ENCODE assay signal across 20 cellular contexts in genomic region chr4:157983300-157983699, GRCh38.
DNase-seq lines count a peak whose midpoint lies in the region; ATAC-seq, FAIRE-seq and TF ChIP-seq lines count a peak whose summit lies in the region.
"Had no signal": no experiment of that assay in that cellular context is flagged by ENCODE, and none has a peak within 500 bp of the region (broad histone marks: within the 10 kb centered on the region; RNA-seq: fewer than 3 reads in every experiment).

No MANE protein-coding gene starts in this region.

- CTCF ChIA-PET in A673 (lab: Charles Lee) (no interaction called here), H1 (lab: Charles Lee; ENCODE audit: partially characterized antibody) (interaction anchor here (0.6 to 5.0 kb wide), 3 partner anchors 188 to 468 kb away, joined by 3 to 30 read pairs (median 8); no protein-coding TSS in a partner anchor)

- H2BK12ac ChIP-seq in H1 (ENCODE audit: low read depth, low read length): no peak overlapping the region

- POLR2A ChIA-PET in A673 (lab: Charles Lee; ENCODE audit: low non-redundant PET): no interaction called here
- POLR2A ChIA-PET in H1 (lab: Charles Lee; ENCODE audit: partially characterized antibody): no interaction called here

- no peak overlapping the region for H4K91ac ChIP-seq in H1 (replicated peaks; ENCODE audit: insufficient read length, low read length)

- H3K79me2 ChIP-seq in H1 (ENCODE audit: control insufficient read depth in 1 of 2, insufficient read depth in 2 of 2, low read length in 2 of 2): no peaks in the 10 kb centered on the region

- no peaks in the 10 kb centered on the region for H4K20me1 ChIP-seq in H1 (replicated peaks in 1 of 2; ENCODE audit: control insufficient read depth in 1 of 2, insufficient read depth in 2 of 2, low read length in 2 of 2)

- TF ChIP-seq CTCF in A673 (conservative IDR thresholded peaks at IDR 0.05; ENCODE audit: low read depth, low read length) (no peak), H1 (IDR thresholded peaks at IDR 0.05; ENCODE audit: control extremely low read depth in 1 of 3, insufficient read depth in 1 of 3, low read depth in 1 of 3, low read length in 3 of 3) (no peak), uterus (IDR thresholded peaks at IDR 0.05) (no peak)

- no peak overlapping the region for H3K18ac ChIP-seq in H1 (ENCODE audit: extremely low read depth, low read length)

- no peaks in the 10 kb centered on the region for H3K79me1 ChIP-seq in H1 (ENCODE audit: low read depth, low read length)

- no peak overlapping the region for H2BK15ac ChIP-seq in H1 (ENCODE audit: low read length)

- no TSS peak for BruUV-seq in A673 (replicated peaks; lab: Mats Ljungman, UMichigan)

- H4K8ac ChIP-seq in H1 (ENCODE audit: extremely low read depth, insufficient read depth, low read length): no peak overlapping the region

- no peak overlapping the region for H2BK5ac ChIP-seq in H1 (ENCODE audit: low read depth, low read length)

- no peak overlapping the region for H3K4me3 ChIP-seq in A673 (ENCODE audit: low read depth, low read length, poor library complexity, severe bottlenecking)
- H3K4me3 ChIP-seq in H1 (ENCODE audit: extremely low read depth in 1 of 4, insufficient read depth in 2 of 4, low read depth in 3 of 4, low read length in 4 of 4): no peak overlapping the region
- H3K4me3 ChIP-seq in uterus: no peak overlapping the region
- H3K4me3 ChIP-seq: dorsolateral prefrontal cortex, lung, pancreas, spleen had no signal

- peak; percentile 74 for DNase-seq in A673 (ENCODE audit: low spot score)
- DNase-seq in H4 (ENCODE audit: low spot score): peak; percentile 54
- DNase-seq in OCI-M1 (lab: John Stamatoyannopoulos, UW): peak; percentile 68
- no peak for DNase-seq in H1 (ENCODE audit: low read depth in 1 of 2, low spot score in 2 of 2)
- no peak for DNase-seq in uterus
- DNase-seq in epidermal melanocyte (ENCODE audit: insufficient read length, low spot score): no peak
- DNase-seq: activated CD8-positive, alpha-beta T cell treated with anti-CD3 and anti-CD28 coated beads for 36 hours; dorsolateral prefrontal cortex; IMR-90; NCI-H1105 treated with DMSO at 0.1 percent for 48 hours; NCI-H1930; NCI-H69; pancreas; spleen had no signal

- H3K9ac ChIP-seq in H1 (replicated peaks in 1 of 4; ENCODE audit: extremely low read depth in 1 of 4, low read depth in 3 of 4, low read length in 3 of 4): no peak overlapping the region

- 95% methylated on average over 6 of the region's 6 CpGs; no CpG with 5 or more reads in 1 of the 2 experiments for WGBS in H1 (ENCODE audit: extremely low coverage in 1 of 2, insufficient coverage in 1 of 2, insufficient read length in 1 of 2, insufficient replicate concordance in 2 of 2, low coverage in 1 of 2, low lambda C conversion rate in 2 of 2, missing lambda C conversion rate in 1 of 2), 2 experiments

- H3K27me3 ChIP-seq in A673 (replicated peaks; ENCODE audit: insufficient read depth, low read depth, low read length, poor library complexity): no peaks in the 10 kb centered on the region
- H3K27me3 ChIP-seq in H1 (replicated peaks in 1 of 4; ENCODE audit: control insufficient read depth in 3 of 4, extremely low read depth in 1 of 4, insufficient read depth in 3 of 4, low read length in 3 of 4): no peaks in the 10 kb centered on the region
- no peaks in the 10 kb centered on the region for H3K27me3 ChIP-seq in uterus
- H3K27me3 ChIP-seq: dorsolateral prefrontal cortex, pancreas, spleen had no signal

- H3K27ac ChIP-seq in A673 (ENCODE audit: low read depth, low read length, poor library complexity, severe bottlenecking) (peak overlapping the region; percentile 77), H1 (ENCODE audit: low read depth, low read length) (no peak overlapping the region), uterus (no peak overlapping the region)
- H3K27ac ChIP-seq: dorsolateral prefrontal cortex, pancreas, spleen had no signal

- 0 out of 2 replicates have a peak overlapping the region, but pooled peaks have one; percentile 55 for H2AFZ ChIP-seq in H1 (ENCODE audit: low read length)

- no peak overlapping the region for H3K23ac ChIP-seq in H1 (ENCODE audit: insufficient read length)

- ATAC-seq in HG03039 (IDR thresholded peaks at IDR 0.05; ENCODE audit: unreplicated experiment) (no peak), GM18498 (IDR thresholded peaks at IDR 0.05; ENCODE audit: unreplicated experiment) (no peak)
- ATAC-seq: activated CD8-positive, alpha-beta T cell treated with anti-CD3 and anti-CD28 coated beads for 36 hours; pancreas had no signal

- no peak overlapping the region for H2BK20ac ChIP-seq in H1 (ENCODE audit: low read length)

- no peak for TF ChIP-seq EP300 in H1 (IDR thresholded peaks at IDR 0.05; ENCODE audit: borderline replicate concordance in 1 of 2, low read depth in 2 of 2, low read length in 2 of 2)

- no peak overlapping the region for H3K4ac ChIP-seq in H1 (replicated peaks; ENCODE audit: insufficient read length, low read depth, low read length)

- no peak overlapping the region for H3K4me2 ChIP-seq in H1 (ENCODE audit: insufficient read depth in 1 of 2, low read depth in 2 of 2, low read length in 2 of 2)

- TF ChIP-seq RAD21 in H1 (IDR thresholded peaks at IDR 0.05 in 1 of 2, conservative IDR thresholded peaks at IDR 0.05 in 1 of 2; ENCODE audit: low read depth in 2 of 2, low read length in 2 of 2): no peak

- H2BK120ac ChIP-seq in H1 (replicated peaks; ENCODE audit: low read depth, low read length): no peak overlapping the region

- TF ChIP-seq POLR2A in H1 (IDR thresholded peaks at IDR 0.05; ENCODE audit: control extremely low read depth in 1 of 2, low read depth in 2 of 2, low read length in 2 of 2) (no peak), uterus (IDR thresholded peaks at IDR 0.05) (no peak)

- FAIRE-seq in H1 (lab: Jason Lieb, UNC): no peak
- FAIRE-seq: G401.6, GM18507, H54, pancreas had no signal

- H3K36me3 ChIP-seq in A673 (ENCODE audit: insufficient read depth, low read length, poor library complexity, severe bottlenecking) (no peaks in the 10 kb centered on the region), H1 (ENCODE audit: control insufficient read depth in 2 of 4, insufficient read depth in 4 of 4, low read length in 3 of 4) (no peaks in the 10 kb centered on the region), uterus (no peaks in the 10 kb centered on the region)
- H3K36me3 ChIP-seq: pancreas, spleen had no signal

- H2AK5ac ChIP-seq in H1 (ENCODE audit: low read depth, low read length): no peak overlapping the region

- H3K9me3 ChIP-seq in A673 (ENCODE audit: low read depth, low read length, poor library complexity, severe bottlenecking) (no peaks in the 10 kb centered on the region), H1 (ENCODE audit: insufficient read depth in 2 of 2, low read depth in 1 of 2, low read length in 1 of 2) (no peaks in the 10 kb centered on the region), uterus (no peaks in the 10 kb centered on the region)
- H3K9me3 ChIP-seq: pancreas, spleen had no signal

- no peak overlapping the region for H4K5ac ChIP-seq in H1 (ENCODE audit: insufficient read length, low read depth, low read length)

- H3K14ac ChIP-seq in H1 (ENCODE audit: insufficient read length): no peak overlapping the region

- no peaks in the 10 kb centered on the region for H3K23me2 ChIP-seq in H1 (ENCODE audit: low read depth, low read length)

- intact Hi-C loops in A673 (cut with micrococcal nuclease; ENCODE audit: unreplicated experiment): no loop called here
- intact Hi-C loops in uterus (cut with DNase I; ENCODE audit: low total_unique reads): no loop called here

- H3K4me1 ChIP-seq in A673 (ENCODE audit: insufficient read depth, low read length, poor library complexity, severe bottlenecking) (peaks cover 19% of the 10 kb centered on the region), H1 (replicated peaks in 1 of 4; ENCODE audit: control insufficient read depth in 3 of 4, insufficient read depth in 4 of 4, low read length in 3 of 4) (no peaks in the 10 kb centered on the region; a peak in 1 of 7 replicates), uterus (peaks cover 0 to 3% of the 10 kb centered on the region in 2 donors)

- H3K56ac ChIP-seq in H1 (replicated peaks; ENCODE audit: insufficient read length, low read depth, low read length): no peak overlapping the region

TF ChIP-seq in H1, 55 proteins besides CTCF, POLR2A, EP300 and RAD21:
- TF ChIP-seq KDM5A (IDR thresholded peaks at IDR 0.05; ENCODE audit: low read length) (no peak), SP1 (IDR thresholded peaks at IDR 0.05; ENCODE audit: low read depth, low read length) (no peak), USF2 (IDR thresholded peaks at IDR 0.05; ENCODE audit: low read length) (no peak), EGR1 (IDR thresholded peaks at IDR 0.05; ENCODE audit: borderline replicate concordance, low read depth, low read length) (no peak), SAP30 (IDR thresholded peaks at IDR 0.05; ENCODE audit: insufficient read depth, insufficient replicate concordance, low read length) (no peak)

Comparison
In these comparisons a context has a peak if more than half of its experiments do, and no peak if none do; other contexts are left out.
1. DNase-seq: peak in A673 (single experiment), H4 (single experiment) and OCI-M1 (single experiment); none in H1 (0 of 2), uterus (0 of 2) and epidermal melanocyte (single experiment).